ENCODE assay signal across 8 cellular contexts in genomic region chr2:111897924-111898702, GRCh38. TPM values are rescaled to one million over a fixed set of nuclear protein-coding genes. Genes with fewer than 3 reads are reported as not detected.
DNase-seq lines count a peak whose midpoint lies in the region; ATAC-seq, FAIRE-seq and TF ChIP-seq lines count a peak whose summit lies in the region.

Gene MERTK, plus strand, starts transcription at chr2:111898607. Its CDS starts 129 bp downstream, at chr2:111898736.

- H3K79me2 ChIP-seq in endothelial cell of umbilical vein (ENCODE audit: control insufficient read depth, insufficient read depth, low read length) = peaks cover 30% of the 10 kb centered on the region

- H3K4me3 Mint-ChIP-seq in activated CD8-positive, alpha-beta memory T cell treated with anti-CD3 and anti-CD28 coated beads, Interleukin-2, amount 10 ng/mL, durations not matched to agents 7 days and 5 days = peak within 1 kb of the TSS; percentile 55
- peak within 1 kb of the TSS; percentile 88 for H3K4me3 Mint-ChIP-seq in mesothelial cell of epicardium
- peak within 1 kb of the TSS; percentile 74 to 75 for H3K4me3 Mint-ChIP-seq in stimulated activated naive B cell treated with anti-CD40 and anti-IgM and Interleukin-4, amounts not matched to agents 10 μg/mL and 1 μg/mL and 100 μg/mL, for 72 hours

- H3K4me3 ChIP-seq in endothelial cell of umbilical vein (replicated peaks in 1 of 3; ENCODE audit: insufficient read depth in 1 of 3, low read depth in 1 of 3, low read length in 3 of 3) = peak within 1 kb of the TSS; percentile 72 to 99 (median 95)

- peak within 1 kb of the TSS; percentile 87 for H3K9ac ChIP-seq in endothelial cell of umbilical vein (replicated peaks; ENCODE audit: extremely low read depth, insufficient read depth, low read length)

- CTCF ChIA-PET in activated CD8-positive, alpha-beta memory T cell treated with anti-CD3 and anti-CD28 coated beads, Interleukin-2, amount 10 ng/mL, durations not matched to agents 7 days and 5 days (lab: Charles Lee) = interaction anchor here (1.0 to 1.7 kb wide), 3 partner anchors 10 to 153 kb away, joined by 3 to 14 read pairs (median 4); no protein-coding TSS in a partner anchor
- CTCF ChIA-PET in endothelial cell of umbilical vein (lab: Charles Lee) = interaction anchor here (0.5 to 4.7 kb wide), 19 partner anchors 11 to 535 kb away, joined by 3 to 62 read pairs (median 4); partner anchors contain the start of genes RGPD8 and TMEM87B

- no peak within 1 kb of the TSS for H3K27ac Mint-ChIP-seq in activated CD8-positive, alpha-beta memory T cell treated with anti-CD3 and anti-CD28 coated beads, Interleukin-2, amount 10 ng/mL, durations not matched to agents 7 days and 5 days
- H3K27ac Mint-ChIP-seq in mesothelial cell of epicardium = peak within 1 kb of the TSS; percentile 93
- peak within 1 kb of the TSS; percentile 56 for H3K27ac Mint-ChIP-seq in stimulated activated naive B cell treated with anti-CD40 and anti-IgM and Interleukin-4, amounts not matched to agents 10 μg/mL and 1 μg/mL and 100 μg/mL, for 72 hours

- TF ChIP-seq POLR2A in endothelial cell of umbilical vein (IDR thresholded peaks at IDR 0.05; ENCODE audit: low read depth, low read length) = peak; percentile 88

- H3K36me3 Mint-ChIP-seq in activated CD8-positive, alpha-beta memory T cell treated with anti-CD3 and anti-CD28 coated beads, Interleukin-2, amount 10 ng/mL, durations not matched to agents 7 days and 5 days = no peaks in the 10 kb centered on the region
- H3K36me3 Mint-ChIP-seq in mesothelial cell of epicardium = no peaks in the 10 kb centered on the region
- H3K36me3 Mint-ChIP-seq in stimulated activated naive B cell treated with anti-CD40 and anti-IgM and Interleukin-4, amounts not matched to agents 10 μg/mL and 1 μg/mL and 100 μg/mL, for 72 hours = no peaks in the 10 kb centered on the region

- H3K4me1 ChIP-seq in endothelial cell of umbilical vein (ENCODE audit: control insufficient read depth, extremely low read depth, insufficient read depth, low read length) = peaks cover 28% of the 10 kb centered on the region

- no peaks in the 10 kb centered on the region for H3K27me3 ChIP-seq in endothelial cell of umbilical vein (ENCODE audit: control insufficient read depth in 2 of 2, insufficient read depth in 2 of 2, low read length in 2 of 2)

- DNase-seq in NCI-H82 (lab: John Stamatoyannopoulos, UW) = peak; percentile 96
- peak; percentile 55 for DNase-seq in activated CD8-positive, alpha-beta memory T cell treated with anti-CD3 and anti-CD28 coated beads, Interleukin-2, amount 10 ng/mL, durations not matched to agents 7 days and 5 days
- peak; percentile 92 for DNase-seq in endothelial cell of umbilical vein (ENCODE audit: low read depth, low spot score)
- DNase-seq in mesothelial cell of epicardium (ENCODE audit: low spot score in 2 of 2, unreplicated experiment in 2 of 2) = peak; percentile 85 to 86
- peak; percentile 37 for DNase-seq in stimulated activated naive B cell treated with anti-CD40 and anti-IgM and Interleukin-4, amounts not matched to agents 10 μg/mL and 1 μg/mL and 100 μg/mL, for 72 hours

- TF ChIP-seq CTCF in GM12873 (IDR thresholded peaks at IDR 0.05; ENCODE audit: insufficient read depth, low read depth, low read length, missing control alignments) (peak; percentile 43), endothelial cell of umbilical vein (IDR thresholded peaks at IDR 0.05; ENCODE audit: extremely low read depth in 1 of 2, insufficient read depth in 1 of 2, low read depth in 1 of 2, low read length in 2 of 2) (peak; percentile 52 to 76), mesothelial cell of epicardium (IDR thresholded peaks at IDR 0.05; ENCODE audit: unreplicated experiment) (peak; percentile 36)

- peak; percentile 67 for FAIRE-seq in endothelial cell of umbilical vein (lab: Jason Lieb, UNC)

- H3K27ac ChIP-seq in endothelial cell of umbilical vein (ENCODE audit: insufficient read depth, low read depth, low read length) = peak within 1 kb of the TSS; percentile 64

- no peaks in the 10 kb centered on the region for H4K20me1 ChIP-seq in endothelial cell of umbilical vein (replicated peaks; ENCODE audit: control insufficient read depth, extremely low read depth, insufficient read depth, low read length)

- BruUV-seq in endothelial cell of umbilical vein (replicated peaks; lab: Mats Ljungman, UMichigan) = no TSS peak

- ATAC-seq in HG03045 (IDR thresholded peaks at IDR 0.05; ENCODE audit: unreplicated experiment) = peak; percentile 61
- peak; percentile 81 for ATAC-seq in activated CD8-positive, alpha-beta memory T cell treated with anti-CD3 and anti-CD28 coated beads, Interleukin-2, amount 10 ng/mL, durations not matched to agents 7 days and 5 days
- ATAC-seq in stimulated activated naive B cell treated with anti-CD40 and anti-IgM and Interleukin-4, amounts not matched to agents 10 μg/mL and 1 μg/mL and 100 μg/mL, for 72 hours (replicated peaks) = peak; percentile 92
- ATAC-seq in GM18520 (IDR thresholded peaks at IDR 0.05; ENCODE audit: unreplicated experiment) = no peak

- H3K36me3 ChIP-seq in endothelial cell of umbilical vein (ENCODE audit: control insufficient read depth in 2 of 2, extremely low read depth in 1 of 2, insufficient read depth in 2 of 2, low read length in 2 of 2) = peaks cover 0 to 2% of the 10 kb centered on the region in 2 experiments

- peaks cover 43% of the 10 kb centered on the region for H3K27me3 Mint-ChIP-seq in activated CD8-positive, alpha-beta memory T cell treated with anti-CD3 and anti-CD28 coated beads, Interleukin-2, amount 10 ng/mL, durations not matched to agents 7 days and 5 days
- no peaks in the 10 kb centered on the region for H3K27me3 Mint-ChIP-seq in mesothelial cell of epicardium (ENCODE audit: low read depth)
- peaks cover 17 to 63% of the 10 kb centered on the region in 2 donors for H3K27me3 Mint-ChIP-seq in stimulated activated naive B cell treated with anti-CD40 and anti-IgM and Interleukin-4, amounts not matched to agents 10 μg/mL and 1 μg/mL and 100 μg/mL, for 72 hours

- intact Hi-C loops in endothelial cell of umbilical vein (cut with micrococcal nuclease) = loop anchor here (1.0 kb wide), 3 partner anchors 77 to 150 kb away; no protein-coding TSS in a partner anchor

- H3K9me3 Mint-ChIP-seq in activated CD8-positive, alpha-beta memory T cell treated with anti-CD3 and anti-CD28 coated beads, Interleukin-2, amount 10 ng/mL, durations not matched to agents 7 days and 5 days (ENCODE audit: low read depth) = no peaks in the 10 kb centered on the region
- no peaks in the 10 kb centered on the region for H3K9me3 Mint-ChIP-seq in mesothelial cell of epicardium
- H3K9me3 Mint-ChIP-seq in stimulated activated naive B cell treated with anti-CD40 and anti-IgM and Interleukin-4, amounts not matched to agents 10 μg/mL and 1 μg/mL and 100 μg/mL, for 72 hours = no peaks in the 10 kb centered on the region

- H3K9me1 ChIP-seq in endothelial cell of umbilical vein (replicated peaks; ENCODE audit: control insufficient read depth, extremely low read depth, insufficient read depth, low read length) = no peaks in the 10 kb centered on the region

- POLR2A ChIA-PET in endothelial cell of umbilical vein (lab: Charles Lee) = interaction anchor here (0.6 to 0.8 kb wide), 8 partner anchors 30 to 719 kb away, joined by 3 to 6 read pairs (median 4); partner anchors contain the start of gene RGPD8

- peak within 1 kb of the TSS; percentile 67 for H3K4me2 ChIP-seq in endothelial cell of umbilical vein (ENCODE audit: insufficient read depth, low read length)

- peaks cover 17% of the 10 kb centered on the region for H3K4me1 Mint-ChIP-seq in activated CD8-positive, alpha-beta memory T cell treated with anti-CD3 and anti-CD28 coated beads, Interleukin-2, amount 10 ng/mL, durations not matched to agents 7 days and 5 days
- peaks cover 39% of the 10 kb centered on the region for H3K4me1 Mint-ChIP-seq in mesothelial cell of epicardium
- H3K4me1 Mint-ChIP-seq in stimulated activated naive B cell treated with anti-CD40 and anti-IgM and Interleukin-4, amounts not matched to agents 10 μg/mL and 1 μg/mL and 100 μg/mL, for 72 hours = peaks cover 5 to 21% of the 10 kb centered on the region in 2 donors

- H3K9me3 ChIP-seq in endothelial cell of umbilical vein (replicated peaks; ENCODE audit: control insufficient read depth, insufficient read depth, low read length) = no peaks in the 10 kb centered on the region

- dilution Hi-C loops in endothelial cell of umbilical vein (cut with MboI; ENCODE audit: extremely low pct_ligation_motif_present, low sequenced_read_pairs) = no loop called here

- H2AFZ ChIP-seq in endothelial cell of umbilical vein (ENCODE audit: low read depth, low read length) = peak within 1 kb of the TSS; percentile 85

TF ChIP-seq in endothelial cell of umbilical vein, 7 proteins besides CTCF, POLR2A, EP300 and RAD21:
- TF ChIP-seq POLR2AphosphoS5 (IDR thresholded peaks at IDR 0.05; ENCODE audit: insufficient read depth, low read depth, low read length) = peak; percentile 91
- TF ChIP-seq EZH2 (IDR thresholded peaks at IDR 0.05; ENCODE audit: borderline replicate concordance, low read depth, low read length, severe bottlenecking) = no peak
- TF ChIP-seq FOS (IDR thresholded peaks at IDR 0.05; ENCODE audit: borderline replicate concordance, insufficient read depth, low read length) = no peak
- no peak for TF ChIP-seq MAX (IDR thresholded peaks at IDR 0.05; ENCODE audit: insufficient read depth, insufficient read length)

RNA-seq across cellular contexts. Expression of gene MERTK, which starts in this region (rescaled TPM):
- under 1 TPM; 0.09 to 0.30 TPM for total RNA-seq in activated CD8-positive, alpha-beta memory T cell treated with anti-CD3 and anti-CD28 coated beads, Interleukin-2, amount 10 ng/mL, durations not matched to agents 7 days and 5 days
- 37.3 TPM in 2 replicates for total RNA-seq in endothelial cell of umbilical vein
- polyA plus RNA-seq in endothelial cell of umbilical vein = 38.6 and 39.6 TPM in 2 replicates
- polyA plus RNA-seq in endothelial cell of umbilical vein (2011; cell fraction: cytosol; rRNA removed) = 25.8 and 31.1 TPM in 2 replicates
- 113 and 116 TPM in 2 replicates for polyA plus RNA-seq in endothelial cell of umbilical vein (2011; cell fraction: nucleus; rRNA removed)
- polyA plus RNA-seq in endothelial cell of umbilical vein (2012) = 18.1 and 27.2 TPM in 2 replicates
- 53.1 and 66.4 TPM in 2 replicates for polyA minus RNA-seq in endothelial cell of umbilical vein
- not detected for polyA minus RNA-seq in endothelial cell of umbilical vein (2011; cell fraction: cytosol; rRNA and poly(A)+ RNA removed)
- polyA minus RNA-seq in endothelial cell of umbilical vein (2011; cell fraction: nucleus; rRNA and poly(A)+ RNA removed) = 53.2 and 69.2 TPM in 2 replicates
- 25.1 to 27.3 TPM (median 27.1 TPM) in 3 replicates for total RNA-seq in mesothelial cell of epicardium

Comparison
In these comparisons a context has a peak if more than half of its experiments do, and no peak if none do; other contexts are left out.
1. RNA of gene MERTK (total RNA-seq): 37.3 TPM in endothelial cell of umbilical vein and 25.1 to 27.3 TPM in mesothelial cell of epicardium; 0.09 to 0.30 TPM in activated CD8-positive, alpha-beta memory T cell treated with anti-CD3 and anti-CD28 coated beads, Interleukin-2, amount 10 ng/mL, durations not matched to agents 7 days and 5 days; every median in the first group is over 10 times any median in the second.
2. Peak in DNase-seq and ATAC-seq in activated CD8-positive, alpha-beta memory T cell treated with anti-CD3 and anti-CD28 coated beads, Interleukin-2, amount 10 ng/mL, durations not matched to agents 7 days and 5 days; RNA of the gene not detected or under 1 TPM.
3. DNase-seq: peak in every context shown above with its lines; median percentile 96 in NCI-H82; 92 in endothelial cell of umbilical vein; 86 in mesothelial cell of epicardium; 55 in activated CD8-positive, alpha-beta memory T cell treated with anti-CD3 and anti-CD28 coated beads, Interleukin-2, amount 10 ng/mL, durations not matched to agents 7 days and 5 days; 37 in stimulated activated naive B cell treated with anti-CD40 and anti-IgM and Interleukin-4, amounts not matched to agents 10 μg/mL and 1 μg/mL and 100 μg/mL, for 72 hours.
4. Peak in every context shown above with its lines, with median percentiles within 50 percentile points of each other: CTCF ChIP-seq and H3K4me3 Mint-ChIP-seq.